ENCODE assay signal across 8 cellular contexts in the genomic region with DNA sequence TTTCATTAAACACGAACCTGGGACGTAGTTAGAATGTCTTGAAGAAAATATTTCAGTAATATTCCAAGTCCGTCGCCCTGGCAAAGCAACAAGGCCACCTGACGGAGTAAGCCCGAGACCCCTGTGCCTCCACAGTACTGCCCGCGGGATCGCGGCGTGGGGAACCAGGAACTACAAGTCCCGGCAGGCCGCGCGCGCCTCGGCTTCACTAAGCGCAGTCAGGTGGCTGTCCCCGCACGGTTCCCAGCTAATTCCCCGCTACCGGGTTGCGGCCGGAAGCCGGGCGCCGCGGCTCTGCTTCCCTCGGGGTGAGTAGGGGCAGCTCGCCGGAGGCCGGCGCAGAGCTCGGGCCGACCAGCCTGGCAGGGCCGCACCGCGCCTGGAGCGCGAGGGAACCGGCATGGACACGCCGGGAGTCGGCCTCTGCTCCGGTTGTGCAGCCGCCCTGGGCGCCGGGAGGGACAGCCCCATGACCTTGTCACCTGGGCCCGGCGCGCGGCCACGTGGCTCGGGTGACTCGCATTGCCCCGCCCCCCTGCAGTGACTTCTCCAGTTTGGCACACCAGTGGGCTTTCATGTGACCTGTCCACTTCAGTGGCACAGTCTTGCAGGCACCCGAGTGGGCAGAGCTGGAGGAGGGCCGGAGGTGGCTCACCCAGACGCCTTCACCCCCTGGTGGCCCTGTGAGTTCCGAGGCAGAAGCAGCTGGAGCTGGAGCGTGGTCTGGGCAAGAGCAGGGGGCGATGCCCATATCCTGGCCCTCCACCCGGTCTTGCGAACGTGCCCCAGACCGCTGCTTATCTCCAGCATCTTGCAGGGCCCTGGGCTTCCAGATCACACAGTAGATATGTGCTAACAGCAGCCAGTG. TPM values are rescaled to one million over a fixed set of nuclear protein-coding genes. Genes with fewer than 3 reads are reported as not detected.
DNase-seq lines count a peak whose midpoint lies in the region; ATAC-seq and TF ChIP-seq lines count a peak whose summit lies in the region.

A gene with protein sequence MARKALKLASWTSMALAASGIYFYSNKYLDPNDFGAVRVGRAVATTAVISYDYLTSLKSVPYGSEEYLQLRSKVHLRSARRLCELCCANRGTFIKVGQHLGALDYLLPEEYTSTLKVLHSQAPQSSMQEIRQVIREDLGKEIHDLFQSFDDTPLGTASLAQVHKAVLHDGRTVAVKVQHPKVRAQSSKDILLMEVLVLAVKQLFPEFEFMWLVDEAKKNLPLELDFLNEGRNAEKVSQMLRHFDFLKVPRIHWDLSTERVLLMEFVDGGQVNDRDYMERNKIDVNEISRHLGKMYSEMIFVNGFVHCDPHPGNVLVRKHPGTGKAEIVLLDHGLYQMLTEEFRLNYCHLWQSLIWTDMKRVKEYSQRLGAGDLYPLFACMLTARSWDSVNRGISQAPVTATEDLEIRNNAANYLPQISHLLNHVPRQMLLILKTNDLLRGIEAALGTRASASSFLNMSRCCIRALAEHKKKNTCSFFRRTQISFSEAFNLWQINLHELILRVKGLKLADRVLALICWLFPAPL (plus strand): TSS at position 247 of the 868 bp plus-strand sequence. CDS start 18,870 bp downstream, outside the sequence.

- H3K4me3 ChIP-seq in PC-9 (peak within 1 kb of the TSS; percentile 88), esophagus muscularis mucosa (peak within 1 kb of the TSS; percentile 88 to 97 (median 92))

- no peaks in the 10 kb centered on the region for H3K9me3 ChIP-seq in PC-9 (ENCODE audit: insufficient read depth, low read depth)
- no peaks in the 10 kb centered on the region for H3K9me3 ChIP-seq in esophagus muscularis mucosa

- H3K27me3 ChIP-seq in PC-9 (ENCODE audit: insufficient read depth, low read depth) = no peaks in the 10 kb centered on the region
- no peaks in the 10 kb centered on the region for H3K27me3 ChIP-seq in esophagus muscularis mucosa

- peak within 1 kb of the TSS; percentile 92 for H3K4me2 ChIP-seq in PC-9

- peaks cover 23% of the 10 kb centered on the region for H3F3A ChIP-seq in PC-9 (ENCODE audit: insufficient read depth, low read depth)

- H2AFZ ChIP-seq in PC-9 = peak within 1 kb of the TSS; percentile 95

- no TSS peak for BruUV-seq in PC-9 (replicated peaks; lab: Mats Ljungman, UMichigan)

- peaks cover 10% of the 10 kb centered on the region for H3K79me2 ChIP-seq in PC-9 (ENCODE audit: low read depth)

- DNase-seq in DMS79 (lab: John Stamatoyannopoulos, UW) (peak; percentile 74), PC-9 (peak; percentile 75 to 95), esophagus muscularis mucosa (ENCODE audit: extremely low spot score) (peak; percentile 97), myocyte (ENCODE audit: low read depth) (peak; percentile 91)
- DNase-seq in activated T-cell treated with anti-CD3 and anti-CD28 coated beads, Interleukin-2, amount 50 U/mL, for 48 hours = peak; percentile 91 to 92
- DNase-seq in stimulated activated CD8-positive, alpha-beta memory T cell treated with anti-CD3 and anti-CD28 coated beads, Interleukin-7, amount 100 ng/mL, for 48 hours (ENCODE audit: extremely low read depth in 1 of 2, low read depth in 1 of 2) = peak; percentile 70 to 77

- peak; percentile 93 for ATAC-seq in GM21619 (IDR thresholded peaks at IDR 0.05; ENCODE audit: unreplicated experiment)

- TF ChIP-seq EP300 in Ishikawa (IDR thresholded peaks at IDR 0.05; ENCODE audit: borderline replicate concordance) (no peak), esophagus muscularis mucosa (IDR thresholded peaks at IDR 0.05) (no peak)

- H4K20me1 ChIP-seq in PC-9 (ENCODE audit: insufficient read depth) = no peaks in the 10 kb centered on the region

- H3K4me1 ChIP-seq in PC-9 (replicated peaks; ENCODE audit: insufficient read depth) = peaks cover 21% of the 10 kb centered on the region
- H3K4me1 ChIP-seq in esophagus muscularis mucosa = peaks cover 5 to 14% (median 12%) of the 10 kb centered on the region in 4 donors

- intact Hi-C loops in PC-9 (cut with micrococcal nuclease; ENCODE audit: unreplicated experiment) (loop anchor here (1.0 kb wide), 2 partner anchors 39 to 343 kb away; partner anchors contain the start of genes SNW1 and VIPAS39), esophagus muscularis mucosa (cut with DNase I) (loop anchor here (2.0 kb wide), 1 partner anchor 39 kb away; the partner anchor contains the start of gene SNW1)

- H3K27ac ChIP-seq in PC-9 = peak within 1 kb of the TSS; percentile 58
- peak within 1 kb of the TSS; percentile 91 to 93 (median 92) for H3K27ac ChIP-seq in esophagus muscularis mucosa (replicated peaks in 1 of 4)

- H3K36me3 ChIP-seq in PC-9 (ENCODE audit: low read depth) (no peaks in the 10 kb centered on the region), esophagus muscularis mucosa (no peaks in the 10 kb centered on the region)

- POLR2A ChIA-PET in PC-9 (lab: Charles Lee; ENCODE audit: unreplicated experiment) = interaction anchor here (0.5 to 0.9 kb wide), 5 partner anchors 9 to 40 kb away, joined by 3 to 9 read pairs (median 3); no protein-coding TSS in a partner anchor

- no peaks in the 10 kb centered on the region for H3K9me2 ChIP-seq in PC-9 (ENCODE audit: insufficient read depth)

- no peak for TF ChIP-seq RAD21 in Ishikawa (IDR thresholded peaks at IDR 0.05; ENCODE audit: low read depth)

- peak; percentile 28 for TF ChIP-seq POLR2A in esophagus muscularis mucosa (IDR thresholded peaks at IDR 0.05; ENCODE audit: low read depth)

- TF ChIP-seq CTCF in PC-9 (conservative IDR thresholded peaks at IDR 0.05) (peak; percentile 55; the same call in 1 of the 2 replicates), esophagus muscularis mucosa (IDR thresholded peaks at IDR 0.05) (peak; percentile 10 to 59 (median 22))

- CTCF ChIA-PET in PC-9 (lab: Charles Lee) = interaction anchor here (0.7 to 1.4 kb wide), 2 partner anchors 39 to 1336 kb away, joined by 4 to 9 read pairs; partner anchors contain the start of gene SNW1

- WGBS in esophagus muscularis mucosa = under 1% methylated on average over 28 of the region's 66 CpGs

TF ChIP-seq in Ishikawa, 13 proteins besides CTCF, POLR2A, EP300 and RAD21:
- TF ChIP-seq, protein P1, sequence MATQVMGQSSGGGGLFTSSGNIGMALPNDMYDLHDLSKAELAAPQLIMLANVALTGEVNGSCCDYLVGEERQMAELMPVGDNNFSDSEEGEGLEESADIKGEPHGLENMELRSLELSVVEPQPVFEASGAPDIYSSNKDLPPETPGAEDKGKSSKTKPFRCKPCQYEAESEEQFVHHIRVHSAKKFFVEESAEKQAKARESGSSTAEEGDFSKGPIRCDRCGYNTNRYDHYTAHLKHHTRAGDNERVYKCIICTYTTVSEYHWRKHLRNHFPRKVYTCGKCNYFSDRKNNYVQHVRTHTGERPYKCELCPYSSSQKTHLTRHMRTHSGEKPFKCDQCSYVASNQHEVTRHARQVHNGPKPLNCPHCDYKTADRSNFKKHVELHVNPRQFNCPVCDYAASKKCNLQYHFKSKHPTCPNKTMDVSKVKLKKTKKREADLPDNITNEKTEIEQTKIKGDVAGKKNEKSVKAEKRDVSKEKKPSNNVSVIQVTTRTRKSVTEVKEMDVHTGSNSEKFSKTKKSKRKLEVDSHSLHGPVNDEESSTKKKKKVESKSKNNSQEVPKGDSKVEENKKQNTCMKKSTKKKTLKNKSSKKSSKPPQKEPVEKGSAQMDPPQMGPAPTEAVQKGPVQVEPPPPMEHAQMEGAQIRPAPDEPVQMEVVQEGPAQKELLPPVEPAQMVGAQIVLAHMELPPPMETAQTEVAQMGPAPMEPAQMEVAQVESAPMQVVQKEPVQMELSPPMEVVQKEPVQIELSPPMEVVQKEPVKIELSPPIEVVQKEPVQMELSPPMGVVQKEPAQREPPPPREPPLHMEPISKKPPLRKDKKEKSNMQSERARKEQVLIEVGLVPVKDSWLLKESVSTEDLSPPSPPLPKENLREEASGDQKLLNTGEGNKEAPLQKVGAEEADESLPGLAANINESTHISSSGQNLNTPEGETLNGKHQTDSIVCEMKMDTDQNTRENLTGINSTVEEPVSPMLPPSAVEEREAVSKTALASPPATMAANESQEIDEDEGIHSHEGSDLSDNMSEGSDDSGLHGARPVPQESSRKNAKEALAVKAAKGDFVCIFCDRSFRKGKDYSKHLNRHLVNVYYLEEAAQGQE (IDR thresholded peaks at IDR 0.05; ENCODE audit: low read depth) = no peak
- TF ChIP-seq, protein P2, sequence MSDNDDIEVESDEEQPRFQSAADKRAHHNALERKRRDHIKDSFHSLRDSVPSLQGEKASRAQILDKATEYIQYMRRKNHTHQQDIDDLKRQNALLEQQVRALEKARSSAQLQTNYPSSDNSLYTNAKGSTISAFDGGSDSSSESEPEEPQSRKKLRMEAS (IDR thresholded peaks at IDR 0.05) = peak; percentile 91
- peak; percentile 91 for TF ChIP-seq USF1 (IDR thresholded peaks at IDR 0.05)
- peak; percentile 34; the same call in 1 of the 2 replicates for TF ChIP-seq TAF1 (IDR thresholded peaks at IDR 0.05; ENCODE audit: low read depth)
- no peak; the same call in 1 of the 2 replicates for TF ChIP-seq CREB1 (IDR thresholded peaks at IDR 0.05; ENCODE audit: low read depth)
- TF ChIP-seq ZBTB7A (IDR thresholded peaks at IDR 0.05; ENCODE audit: low read depth) = no peak
- no peak for TF ChIP-seq NFIC (IDR thresholded peaks at IDR 0.05)
- TF ChIP-seq FOXM1 (IDR thresholded peaks at IDR 0.05; ENCODE audit: borderline replicate concordance, low read depth) = no peak
TF ChIP-seq in Ishikawa: peak in this region for 3.

RNA-seq across cellular contexts. Expression of the gene that starts here (rescaled TPM):
- 19.0 and 26.3 TPM in 2 replicates for total RNA-seq in PC-9 (2021)
- 1 to 10 TPM; 5.0 to 7.2 (median 5.7) TPM for total RNA-seq in esophagus muscularis mucosa
- total RNA-seq in myocyte = 5.5 and 12.3 TPM in 2 replicates
- polyA plus RNA-seq in myocyte (2012) = 7.8 TPM

Comparison
In these comparisons a context has a peak if more than half of its experiments do, and no peak if none do; other contexts are left out.
1. Peak in every context shown above with its lines: DNase-seq, ATAC-seq, H3K4me3 ChIP-seq and H3K27ac ChIP-seq.